ENCODE assay signal across 14 cellular contexts in genomic region chr9:138010861-138011260, GRCh38.
"Had no signal": no experiment of that assay in that cellular context is flagged by ENCODE, and none has a peak within 500 bp of the region (broad histone marks: within the 10 kb centered on the region; RNA-seq: fewer than 3 reads in every experiment).

No MANE protein-coding gene starts in this region.

- H3K4me3 ChIP-seq: smooth muscle cell, transverse colon had no signal

- H3K4me1 ChIP-seq: transverse colon had no signal

- H3K27me3 ChIP-seq: transverse colon had no signal

- H3K27ac ChIP-seq: transverse colon had no signal

- H3K9me3 ChIP-seq: transverse colon had no signal

- ATAC-seq: activated naive CD4-positive, alpha-beta T cell treated with anti-CD3 and anti-CD28 coated beads, Interleukin-2, amount 50 U/mL, for 72 hours; naive thymus-derived CD4-positive, alpha-beta T cell; right cardiac atrium; stimulated activated effector memory CD8-positive, alpha-beta T cell treated with anti-CD3 and anti-CD28 coated beads, Interleukin-12 subunit alpha, Interleukin-12 subunit beta, amount 100 ng/mL, for 72 hours; T-helper 17 cell had no signal

- H3K36me3 ChIP-seq: transverse colon had no signal

- DNase-seq: activated CD4-positive, alpha-beta T cell treated with anti-CD3 and anti-CD28 coated beads, Interleukin-2, amount 10 ng/mL, durations not matched to agents 7 days and 5 days; activated CD4-positive, CD25-positive, alpha-beta regulatory T cell; activated CD8-positive, alpha-beta memory T cell treated with anti-CD3 and anti-CD28 coated beads for 24 hours; amygdala; dermis blood vessel endothelial cell; hypothalamus; mammary epithelial cell; naive thymus-derived CD4-positive, alpha-beta T cell; right cardiac atrium; T-helper 17 cell; transverse colon had no signal
